8 cellular contexts compared by ENCODE assay signal in genomic region chr2:189347540-189347939, GRCh38.
DNase-seq lines count a peak whose midpoint lies in the region; ATAC-seq, FAIRE-seq and TF ChIP-seq lines count a peak whose summit lies in the region.

No MANE protein-coding gene starts in this region.

- H3K27me3 ChIP-seq in body of pancreas (no peaks in the 10 kb centered on the region), thyroid gland (no peaks in the 10 kb centered on the region)

- H3K4me1 ChIP-seq in body of pancreas, result peaks cover 11% of the 10 kb centered on the region
- H3K4me1 ChIP-seq in thyroid gland, result peaks cover 3 to 7% of the 10 kb centered on the region in 2 donors

- in situ Hi-C loops in KBM-7 (cut with MboI; ENCODE audit: low pct_unique_long_range_greater_than_20kb, low sequenced_read_pairs), result no loop called here

- H3K27ac ChIP-seq in body of pancreas (no peak overlapping the region), thyroid gland (peak overlapping the region; percentile 32 to 64 (median 48))

- intact Hi-C loops in body of pancreas (cut with DNase I) (no loop called here), thyroid gland (cut with DNase I) (no loop called here)

- TF ChIP-seq POLR2A in body of pancreas (IDR thresholded peaks at IDR 0.05), result no peak
- TF ChIP-seq POLR2A in thyroid gland (IDR thresholded peaks at IDR 0.05), result no peak

- ATAC-seq in GM21526 (IDR thresholded peaks at IDR 0.05; ENCODE audit: low FRiP score, unreplicated experiment), result peak; percentile 83
- ATAC-seq in body of pancreas, result peak; percentile 87

- H3K36me3 ChIP-seq in body of pancreas (replicated peaks in 1 of 2; ENCODE audit: insufficient read depth in 1 of 2, low read depth in 2 of 2) (no peaks in the 10 kb centered on the region), thyroid gland (no peaks in the 10 kb centered on the region)

- TF ChIP-seq CTCF in body of pancreas (IDR thresholded peaks at IDR 0.05), result peak in 5 of 7 experiments; percentile 6 to 54 (median 45)
- TF ChIP-seq CTCF in thyroid gland (IDR thresholded peaks at IDR 0.05), result peak in 3 of 6 experiments; percentile 27 to 55 (median 53)

- WGBS in body of pancreas, 2 donors, result 6 to 42% methylated on average over 1 of the region's 1 CpG
- 19 to 23% methylated on average over 1 of the region's 1 CpG for WGBS in thyroid gland, 2 donors

- H3K4me3 ChIP-seq in body of pancreas, result no peak overlapping the region
- H3K4me3 ChIP-seq in thyroid gland (replicated peaks in 1 of 3), result no peak overlapping the region

- DNase-seq in NCI-H82 (lab: John Stamatoyannopoulos, UW) (peak; percentile 55), NCI-H82 treated with DMSO at 0.1 percent for 48 hours (lab: John Stamatoyannopoulos, UW; ENCODE audit: unreplicated experiment) (no peak), KBM-7 (peak; percentile 8), body of pancreas (peak; percentile 36 to 69 (median 50)), thyroid gland (peak; percentile 23 to 49), activated gamma-delta T cell (lab: John Stamatoyannopoulos, UW) (no peak)

- peak; percentile 76 for FAIRE-seq in islet of Langerhans (lab: Jason Lieb, UNC)

- H3K9me3 ChIP-seq in body of pancreas (no peaks in the 10 kb centered on the region), thyroid gland (no peaks in the 10 kb centered on the region)

Comparison
In these comparisons a context has a peak if more than half of its experiments do, and no peak if none do; other contexts are left out.
1. DNase-seq: peak in NCI-H82 (single experiment), KBM-7 (single experiment), body of pancreas (4 of 4) and thyroid gland (2 of 2); none in NCI-H82 treated with DMSO at 0.1 percent for 48 hours (single experiment) and activated gamma-delta T cell (single experiment).
2. H3K27ac ChIP-seq: peak in thyroid gland (3 of 3); none in body of pancreas (0 of 4).